ENCODE assay signal across 8 cellular contexts in genomic region chr17:49496866-49497146, GRCh38. TPM values are rescaled to one million over a fixed set of nuclear protein-coding genes. Genes with fewer than 3 reads are reported as not detected.
DNase-seq lines count a peak whose midpoint lies in the region; ATAC-seq and TF ChIP-seq lines count a peak whose summit lies in the region.

No MANE protein-coding gene starts in this region.

- no peak overlapping the region for H3K4ac ChIP-seq in neuronal stem cell (ENCODE audit: low read length)

- peak overlapping the region; percentile 57 for H3K4me3 ChIP-seq in CD4-positive, CD25-positive, alpha-beta regulatory T cell (ENCODE audit: low read depth, low read length)
- peak overlapping the region; percentile 41 to 51 for H3K4me3 ChIP-seq in Panc1 (ENCODE audit: low read depth in 2 of 2, low read length in 2 of 2)
- H3K4me3 ChIP-seq in epithelial cell of esophagus (ENCODE audit: low read length) = peak overlapping the region; percentile 35
- peak overlapping the region; percentile 37 to 92 for H3K4me3 ChIP-seq in neuronal stem cell (ENCODE audit: low read length in 2 of 2)

- H2AFZ ChIP-seq in neuronal stem cell (ENCODE audit: low read length) = peak overlapping the region; percentile 93

- CTCF ChIA-PET in Panc1 (lab: Charles Lee) = interaction anchor here (0.5 to 1.1 kb wide), 5 partner anchors 19 to 392 kb away, joined by 3 to 4 read pairs (median 3); no protein-coding TSS in a partner anchor

- no peaks in the 10 kb centered on the region for H3K9me3 Mint-ChIP-seq in CD4-positive, CD25-positive, alpha-beta regulatory T cell

- H3K27ac ChIP-seq in CD4-positive, CD25-positive, alpha-beta regulatory T cell (ENCODE audit: insufficient read depth, low read length, poor library complexity, severe bottlenecking) = no peak overlapping the region
- H3K27ac ChIP-seq in Panc1 (ENCODE audit: low read length) (no peak overlapping the region), neuronal stem cell (replicated peaks; ENCODE audit: low read length) (no peak overlapping the region)

- H3K14ac ChIP-seq in neuronal stem cell (ENCODE audit: low read length) = peak overlapping the region; percentile 58

- intact Hi-C loops in Panc1 (cut with micrococcal nuclease; ENCODE audit: unreplicated experiment) = loop anchor here (5.0 kb wide), 1 partner anchor 55 kb away; no protein-coding TSS in a partner anchor

- H3K4me1 ChIP-seq in CD4-positive, CD25-positive, alpha-beta regulatory T cell (ENCODE audit: control insufficient read depth, insufficient read depth, low read length, poor library complexity, severe bottlenecking) = peaks cover 36% of the 10 kb centered on the region
- H3K4me1 ChIP-seq in Panc1 (ENCODE audit: control insufficient read depth, insufficient read depth, low read length) (peaks cover 13% of the 10 kb centered on the region), neuronal stem cell (ENCODE audit: control insufficient read depth in 2 of 2, insufficient read depth in 1 of 2, low read depth in 1 of 2, low read length in 2 of 2) (peaks cover 12% of the 10 kb centered on the region in 2 donors)

- no peak overlapping the region for H3K27ac Mint-ChIP-seq in CD4-positive, CD25-positive, alpha-beta regulatory T cell

- H3K27me3 ChIP-seq in CD4-positive, CD25-positive, alpha-beta regulatory T cell (ENCODE audit: control insufficient read depth, insufficient read depth, low read length) = peaks cover 29% of the 10 kb centered on the region
- peaks cover 26% of the 10 kb centered on the region for H3K27me3 ChIP-seq in Panc1 (ENCODE audit: control insufficient read depth, insufficient read depth, low read length)
- peaks cover 11 to 90% (median 24%) of the 10 kb centered on the region in 3 experiments for H3K27me3 ChIP-seq in neuronal stem cell (ENCODE audit: control insufficient read depth in 3 of 3, insufficient read depth in 3 of 3, low read depth in 1 of 3, low read length in 3 of 3)

- peak overlapping the region; percentile 30 for H2AK5ac ChIP-seq in neuronal stem cell (ENCODE audit: low read depth, low read length)

- peaks cover 64% of the 10 kb centered on the region for H3K27me3 Mint-ChIP-seq in CD4-positive, CD25-positive, alpha-beta regulatory T cell

- peak overlapping the region; percentile 45 for H2BK5ac ChIP-seq in neuronal stem cell (ENCODE audit: low read length)

- no peak overlapping the region for H4K91ac ChIP-seq in neuronal stem cell (ENCODE audit: low read depth, low read length, poor library complexity)

- BruUV-seq in Panc1 (replicated peaks; lab: Mats Ljungman, UMichigan) = no TSS peak

- TF ChIP-seq CTCF in Panc1 (IDR thresholded peaks at IDR 0.05) (no peak), epithelial cell of esophagus (IDR thresholded peaks at IDR 0.05; ENCODE audit: insufficient read depth, low read depth, low read length, missing control alignments) (no peak)

- H2BK12ac ChIP-seq in neuronal stem cell (ENCODE audit: low read length) = no peak overlapping the region

- peaks cover 4 to 36% (median 8%) of the 10 kb centered on the region in 4 donors for H3K4me1 Mint-ChIP-seq in CD4-positive, CD25-positive, alpha-beta regulatory T cell

- no peaks in the 10 kb centered on the region for H3K79me1 ChIP-seq in neuronal stem cell (ENCODE audit: low read depth, low read length)

- H2BK120ac ChIP-seq in neuronal stem cell (ENCODE audit: low read depth, low read length) = no peak overlapping the region

- H3K36me3 ChIP-seq in CD4-positive, CD25-positive, alpha-beta regulatory T cell (ENCODE audit: control insufficient read depth, insufficient read depth, low read length) = no peaks in the 10 kb centered on the region
- no peaks in the 10 kb centered on the region for H3K36me3 ChIP-seq in Panc1 (ENCODE audit: control insufficient read depth, insufficient read depth, low read length)
- no peaks in the 10 kb centered on the region for H3K36me3 ChIP-seq in neuronal stem cell (replicated peaks in 1 of 2; ENCODE audit: control insufficient read depth in 2 of 2, insufficient read depth in 2 of 2, low read length in 2 of 2)

- peak overlapping the region; percentile 98 for H3K4me2 ChIP-seq in neuronal stem cell (ENCODE audit: insufficient read depth, low read length, poor library complexity, severe bottlenecking)

- H3K9ac ChIP-seq in neuronal stem cell (ENCODE audit: low read depth, low read length, poor library complexity) = peak overlapping the region; percentile 81

- in situ Hi-C loops in Panc1 (cut with HindIII; ENCODE audit: low pct_unique_long_range_greater_than_20kb, low sequenced_read_pairs) = no loop called here

- ATAC-seq in CD4-positive, CD25-positive, alpha-beta regulatory T cell (ENCODE audit: low read depth in 2 of 2) = no peak
- ATAC-seq in Panc1 = no peak
- no peak for ATAC-seq in HG03432 (IDR thresholded peaks at IDR 0.05; ENCODE audit: unreplicated experiment)
- no peak for ATAC-seq in GM18861 (IDR thresholded peaks at IDR 0.05; ENCODE audit: unreplicated experiment)
- no peak for ATAC-seq in GM21526 (IDR thresholded peaks at IDR 0.05; ENCODE audit: low FRiP score, unreplicated experiment)

- peak overlapping the region; percentile 34 for H3K23ac ChIP-seq in neuronal stem cell (ENCODE audit: low read depth, low read length, poor library complexity)

- H2BK15ac ChIP-seq in neuronal stem cell (ENCODE audit: low read length) = peak overlapping the region; percentile 59

- no CpG with 5 or more reads among the region's 13 CpGs for WGBS in neuronal stem cell (ENCODE audit: extremely low coverage in 2 of 2, insufficient read length in 2 of 2, insufficient replicate concordance in 1 of 2), 2 donors

- POLR2A ChIA-PET in Panc1 (lab: Charles Lee) = no interaction called here

- no peak overlapping the region for H4K8ac ChIP-seq in neuronal stem cell (ENCODE audit: low read depth, low read length)

- peak overlapping the region; percentile 95 for H3K18ac ChIP-seq in neuronal stem cell (ENCODE audit: low read length)

- peak in 1 of 3 donors; percentile 9 for DNase-seq in CD4-positive, CD25-positive, alpha-beta regulatory T cell
- DNase-seq in Panc1 (ENCODE audit: low read depth, low spot score) (no peak), epithelial cell of esophagus (ENCODE audit: low read depth) (no peak), neuronal stem cell (ENCODE audit: low spot score) (no peak), COLO668 (lab: John Stamatoyannopoulos, UW; ENCODE audit: unreplicated experiment) (no peak)

- H3K36me3 Mint-ChIP-seq in CD4-positive, CD25-positive, alpha-beta regulatory T cell = no peaks in the 10 kb centered on the region

- peak overlapping the region; percentile 71 to 87 (median 77) for H3K4me3 Mint-ChIP-seq in CD4-positive, CD25-positive, alpha-beta regulatory T cell

- no peaks in the 10 kb centered on the region for H3K9me3 ChIP-seq in CD4-positive, CD25-positive, alpha-beta regulatory T cell (ENCODE audit: control insufficient read depth in 2 of 2, low read length in 2 of 2)
- H3K9me3 ChIP-seq in Panc1 (ENCODE audit: control insufficient read depth, insufficient read depth, low read depth, low read length) (no peaks in the 10 kb centered on the region), neuronal stem cell (replicated peaks in 1 of 2; ENCODE audit: control insufficient read depth in 2 of 2, insufficient read depth in 1 of 2, low read depth in 1 of 2, low read length in 2 of 2) (no peaks in the 10 kb centered on the region)

RNA-seq across cellular contexts. Expression of gene NGFR, which starts 1.7 kb away (rescaled TPM):
- total RNA-seq in CD4-positive, CD25-positive, alpha-beta regulatory T cell = 0.32 TPM
- not detected for polyA plus RNA-seq in CD4-positive, CD25-positive, alpha-beta regulatory T cell
- 1.6 TPM for total RNA-seq in Panc1 (2021; ENCODE audit: unreplicated experiment)
- polyA plus RNA-seq in Panc1 (2012; ENCODE audit: insufficient read length) = 0.75 TPM
- 29.4 TPM for polyA plus RNA-seq in neuronal stem cell (2013, experiment 1 of 2)
- 29.5 TPM for polyA plus RNA-seq in neuronal stem cell (2013, experiment 2 of 2)
